Comparison of ENCODE assay signal across 22 cellular contexts in genomic region chr16:31436221-31437045, GRCh38. TPM values are rescaled to one million over a fixed set of nuclear protein-coding genes. Genes with fewer than 3 reads are reported as not detected.
DNase-seq lines count a peak whose midpoint lies in the region; ATAC-seq, FAIRE-seq and TF ChIP-seq lines count a peak whose summit lies in the region.
"Had no signal": no experiment of that assay in that cellular context is flagged by ENCODE, and none has a peak within 500 bp of the region (broad histone marks: within the 10 kb centered on the region; RNA-seq: fewer than 3 reads in every experiment).

No MANE protein-coding gene starts in this region.

- H3K27me3 ChIP-seq in H7 (ENCODE audit: control insufficient read depth, insufficient read depth, low read length): no peaks in the 10 kb centered on the region
- no peaks in the 10 kb centered on the region for H3K27me3 ChIP-seq in Panc1 (ENCODE audit: control insufficient read depth, insufficient read depth, low read length)
- H3K27me3 ChIP-seq in upper lobe of right lung: no peaks in the 10 kb centered on the region

- H3K27ac ChIP-seq in Panc1 (ENCODE audit: low read length): no peak overlapping the region
- H3K27ac ChIP-seq in kidney (ENCODE audit: low read depth in 2 of 2, low read length in 2 of 2): no peak overlapping the region
- no peak overlapping the region for H3K27ac ChIP-seq in upper lobe of right lung

- ATAC-seq in Panc1 (peak; percentile 40), upper lobe of right lung (peak; percentile 36), GM18520 (IDR thresholded peaks at IDR 0.05; ENCODE audit: unreplicated experiment) (no peak)
- ATAC-seq: GM12878, K562 had no signal

- H3K9me3 ChIP-seq in Panc1 (ENCODE audit: control insufficient read depth, insufficient read depth, low read depth, low read length): no peaks in the 10 kb centered on the region
- no peaks in the 10 kb centered on the region for H3K9me3 ChIP-seq in kidney (ENCODE audit: control insufficient read depth in 1 of 2, low read length in 2 of 2)
- no peaks in the 10 kb centered on the region for H3K9me3 ChIP-seq in upper lobe of right lung

- DNase-seq in H7 (peak; percentile 64), Panc1 (ENCODE audit: low read depth, low spot score) (no peak), kidney (peak; percentile 69), upper lobe of right lung (no peak), GM19240 (ENCODE audit: insufficient read length, low spot score) (no peak)
- DNase-seq in activated naive CD4-positive, alpha-beta T cell treated with anti-CD3 and anti-CD28 coated beads for 36 hours: no peak
- DNase-seq: CD4-positive, CD25-positive, alpha-beta regulatory T cell; DMS79; MM.1S; NCI-H1048; NCI-H1417 treated with DMSO at 0.1 percent for 48 hours; NCI-H187; NCI-H446; NCI-H526; OCI-M1; Right ventricle myocardium superior had no signal

- no peak for FAIRE-seq in kidney (lab: Jason Lieb, UNC)
- FAIRE-seq: GM12878, K562 had no signal

- BruUV-seq in Panc1 (replicated peaks; lab: Mats Ljungman, UMichigan): no TSS peak

- no peaks in the 10 kb centered on the region for H3K36me3 Mint-ChIP-seq in activated naive CD4-positive, alpha-beta T cell treated with anti-CD3 and anti-CD28 coated beads for 36 hours (ENCODE audit: low read depth)
- H3K36me3 Mint-ChIP-seq: CD4-positive, CD25-positive, alpha-beta regulatory T cell had no signal

- no peak overlapping the region for H3K27ac Mint-ChIP-seq in activated naive CD4-positive, alpha-beta T cell treated with anti-CD3 and anti-CD28 coated beads for 36 hours
- H3K27ac Mint-ChIP-seq: CD4-positive, CD25-positive, alpha-beta regulatory T cell had no signal

- no peak overlapping the region for H3K9ac ChIP-seq in kidney (ENCODE audit: low read length in 2 of 2)

- H3K9me3 Mint-ChIP-seq in activated naive CD4-positive, alpha-beta T cell treated with anti-CD3 and anti-CD28 coated beads for 36 hours: no peaks in the 10 kb centered on the region
- H3K9me3 Mint-ChIP-seq: CD4-positive, CD25-positive, alpha-beta regulatory T cell had no signal

- no peaks in the 10 kb centered on the region for H3K27me3 Mint-ChIP-seq in activated naive CD4-positive, alpha-beta T cell treated with anti-CD3 and anti-CD28 coated beads for 36 hours (ENCODE audit: low read depth)

- intact Hi-C loops in Panc1 (cut with micrococcal nuclease; ENCODE audit: unreplicated experiment): no loop called here
- intact Hi-C loops in kidney (cut with DNase I): no loop called here
- intact Hi-C loops in upper lobe of right lung (cut with DNase I): no loop called here
- intact Hi-C loops in activated naive CD4-positive, alpha-beta T cell treated with anti-CD3 and anti-CD28 coated beads for 36 hours (cut with micrococcal nuclease): no loop called here

- H3K4me1 ChIP-seq in Panc1 (ENCODE audit: control insufficient read depth, insufficient read depth, low read length) (no peaks in the 10 kb centered on the region), kidney (ENCODE audit: control insufficient read depth in 1 of 2, insufficient read depth in 1 of 2, low read depth in 1 of 2, low read length in 2 of 2) (no peaks in the 10 kb centered on the region), upper lobe of right lung (no peaks in the 10 kb centered on the region)

- H3K4me3 ChIP-seq in H7 (ENCODE audit: insufficient read depth, low read depth, low read length) (no peak overlapping the region), Panc1 (ENCODE audit: low read depth in 2 of 2, low read length in 2 of 2) (no peak overlapping the region), kidney (ENCODE audit: low read length in 2 of 2) (no peak overlapping the region), upper lobe of right lung (no peak overlapping the region)
- H3K4me3 ChIP-seq: GM12878, K562 had no signal

- CTCF ChIA-PET in Panc1 (lab: Charles Lee): no interaction called here
- CTCF ChIA-PET in activated naive CD4-positive, alpha-beta T cell treated with anti-CD3 and anti-CD28 coated beads for 36 hours (lab: Charles Lee): interaction anchor here (0.6 kb wide), 1 partner anchor 406 kb away, joined by 3 read pairs; no protein-coding TSS in a partner anchor

- in situ Hi-C loops in Panc1 (cut with HindIII; ENCODE audit: low pct_unique_long_range_greater_than_20kb, low sequenced_read_pairs): no loop called here

- POLR2A ChIA-PET in Panc1 (lab: Charles Lee): no interaction called here

- no peaks in the 10 kb centered on the region for H3K36me3 ChIP-seq in H7 (replicated peaks; ENCODE audit: control insufficient read depth, insufficient read depth, low read length)
- H3K36me3 ChIP-seq in Panc1 (ENCODE audit: control insufficient read depth, insufficient read depth, low read length): no peaks in the 10 kb centered on the region
- no peaks in the 10 kb centered on the region for H3K36me3 ChIP-seq in kidney (ENCODE audit: control insufficient read depth in 1 of 2, insufficient read depth in 2 of 2, low read length in 2 of 2)
- no peaks in the 10 kb centered on the region for H3K36me3 ChIP-seq in upper lobe of right lung

- H3K4me3 Mint-ChIP-seq in activated naive CD4-positive, alpha-beta T cell treated with anti-CD3 and anti-CD28 coated beads for 36 hours: no peak overlapping the region
- H3K4me3 Mint-ChIP-seq: CD4-positive, CD25-positive, alpha-beta regulatory T cell had no signal

- H3K4me1 Mint-ChIP-seq in activated naive CD4-positive, alpha-beta T cell treated with anti-CD3 and anti-CD28 coated beads for 36 hours (ENCODE audit: low read depth): peaks cover 5% of the 10 kb centered on the region

- TF ChIP-seq CTCF in Panc1 (IDR thresholded peaks at IDR 0.05) (no peak), kidney (IDR thresholded peaks at IDR 0.05; ENCODE audit: borderline replicate concordance, extremely low read depth, insufficient read depth) (no peak), upper lobe of right lung (IDR thresholded peaks at IDR 0.05) (no peak)

RNA-seq across cellular contexts. Expression of gene ZNF843, which starts 6.2 kb away (rescaled TPM):
- 0.17 and 0.33 TPM in 2 replicates for total RNA-seq in H7 (2014; rRNA removed; shearing (Covaris generic))
- total RNA-seq in Panc1 (2021; ENCODE audit: unreplicated experiment): 0.41 TPM
- polyA plus RNA-seq in Panc1 (2012; ENCODE audit: insufficient read length): 0.33 TPM
- 1.4 TPM for total RNA-seq in kidney
- 0.67 TPM for polyA plus RNA-seq in kidney (ENCODE audit: insufficient read depth, low read depth, low replicate concordance)
- 0.84 TPM for total RNA-seq in upper lobe of right lung
- under 1 TPM; 0.12 to 0.14 TPM for total RNA-seq in activated naive CD4-positive, alpha-beta T cell treated with anti-CD3 and anti-CD28 coated beads for 36 hours
- total RNA-seq: K562 had no signal

RNA-seq across cellular contexts. Expression of gene COX6A2, which starts 8.3 kb away (rescaled TPM):
- total RNA-seq in H7 (2014; rRNA removed; shearing (Covaris generic)): not detected in 2 replicates
- total RNA-seq in Panc1 (2021; ENCODE audit: unreplicated experiment) (not detected), kidney (not detected), upper lobe of right lung (not detected)
- not detected for polyA plus RNA-seq in Panc1 (2012; ENCODE audit: insufficient read length)
- polyA plus RNA-seq in kidney (ENCODE audit: insufficient read depth, low read depth, low replicate concordance): 5.5 TPM
- total RNA-seq in activated naive CD4-positive, alpha-beta T cell treated with anti-CD3 and anti-CD28 coated beads for 36 hours: not detected
- total RNA-seq: CD4-positive, CD25-positive, alpha-beta regulatory T cell; GM12878; H4; K562; SK-MEL-5 had no signal
- polyA plus RNA-seq: BJ; CD4-positive, CD25-positive, alpha-beta regulatory T cell; GM12878; K562 had no signal

RNA-seq across cellular contexts. Expression of gene ARMC5, which starts 22.9 kb away (rescaled TPM):
- 8.0 and 11.6 TPM in 2 replicates for total RNA-seq in H7 (2014; rRNA removed; shearing (Covaris generic))
- total RNA-seq in Panc1 (2021; ENCODE audit: unreplicated experiment): 19.8 TPM
- polyA plus RNA-seq in Panc1 (2012; ENCODE audit: insufficient read length): 23.1 TPM
- 9.6 TPM for total RNA-seq in kidney
- 10.9 TPM for polyA plus RNA-seq in kidney (ENCODE audit: insufficient read depth, low read depth, low replicate concordance)
- total RNA-seq in upper lobe of right lung: 10.8 TPM
- total RNA-seq in activated naive CD4-positive, alpha-beta T cell treated with anti-CD3 and anti-CD28 coated beads for 36 hours: 1 to 10 TPM; 6.3 to 6.7 TPM

RNA-seq across cellular contexts. Expression of gene TGFB1I1, which starts 35.5 kb away (rescaled TPM):
- total RNA-seq in H7 (2014; rRNA removed; shearing (Covaris generic)): 3.0 and 3.1 TPM in 2 replicates
- total RNA-seq in Panc1 (2021; ENCODE audit: unreplicated experiment): 32.5 TPM
- 55.7 TPM for polyA plus RNA-seq in Panc1 (2012; ENCODE audit: insufficient read length)
- 54.4 TPM for total RNA-seq in kidney
- 27.5 TPM for polyA plus RNA-seq in kidney (ENCODE audit: insufficient read depth, low read depth, low replicate concordance)
- total RNA-seq in upper lobe of right lung: 49.9 TPM
- total RNA-seq in activated naive CD4-positive, alpha-beta T cell treated with anti-CD3 and anti-CD28 coated beads for 36 hours: under 1 TPM in 1 of 2 experiments, not detected in 1; 0.12 TPM

RNA-seq across cellular contexts. Expression of gene ITGAD, which starts 43.3 kb away (rescaled TPM):
- not detected in 2 replicates for total RNA-seq in H7 (2014; rRNA removed; shearing (Covaris generic))
- total RNA-seq in Panc1 (2021; ENCODE audit: unreplicated experiment) (not detected), kidney (0.13 TPM), upper lobe of right lung (0.20 TPM)
- polyA plus RNA-seq in Panc1 (2012; ENCODE audit: insufficient read length): 0.27 TPM
- polyA plus RNA-seq in kidney (ENCODE audit: insufficient read depth, low read depth, low replicate concordance): not detected
- total RNA-seq in activated naive CD4-positive, alpha-beta T cell treated with anti-CD3 and anti-CD28 coated beads for 36 hours: not detected
- total RNA-seq: CD4-positive, CD25-positive, alpha-beta regulatory T cell; H4; K562; Right ventricle myocardium superior had no signal
- polyA plus RNA-seq: BJ; CD4-positive, CD25-positive, alpha-beta regulatory T cell; K562 had no signal

Comparison
In these comparisons a context has a peak if more than half of its experiments do, and no peak if none do; other contexts are left out.
1. DNase-seq: peak in H7 (single experiment) and kidney (single experiment); none in Panc1 (single experiment), upper lobe of right lung (single experiment), activated naive CD4-positive, alpha-beta T cell treated with anti-CD3 and anti-CD28 coated beads for 36 hours (single experiment) and GM19240 (single experiment).